25 cellular contexts compared by ENCODE assay signal in the genomic region with DNA sequence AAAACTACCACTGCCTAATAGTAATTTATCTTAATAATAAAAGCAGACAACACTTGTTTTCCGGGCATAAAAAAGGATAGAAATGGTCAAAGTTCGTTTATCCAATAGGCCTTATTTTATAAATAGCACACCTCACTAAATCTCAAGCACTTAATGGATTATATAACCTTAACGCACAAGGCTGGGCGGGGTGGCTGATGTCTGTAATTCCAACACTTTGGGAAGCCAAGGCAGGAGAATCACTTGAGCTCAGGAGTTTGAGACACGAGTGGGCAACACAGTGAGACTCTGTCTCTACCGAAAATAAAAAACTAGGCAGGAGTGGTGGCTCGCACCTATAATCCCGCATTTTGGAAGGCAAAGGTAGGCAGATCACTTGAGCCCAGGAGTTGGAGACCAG.
"Had no signal": no experiment of that assay in that cellular context is flagged by ENCODE, and none has a peak within 500 bp of the region (broad histone marks: within the 10 kb centered on the region; RNA-seq: fewer than 3 reads in every experiment).

No MANE protein-coding gene starts in this region.

- H3K4me3 Mint-ChIP-seq: effector memory CD8-positive, alpha-beta T cell; naive thymus-derived CD8-positive, alpha-beta T cell; nephron progenitor cell; stimulated activated memory B cell treated with anti-CD40 and anti-IgM and Interleukin-4, amounts not matched to agents 10 μg/mL and 1 μg/mL and 100 μg/mL, for 72 hours had no signal

- DNase-seq: cerebellar nuclear complex; cortex of kidney; effector memory CD8-positive, alpha-beta T cell; erythroblast; esophagus squamous epithelium; foreskin melanocyte; hypothalamus; immature natural killer cell; islet precursor cell; kidney glomerular epithelial cell; left ventricle myocardium superior; lower lobe of right lung; naive thymus-derived CD8-positive, alpha-beta T cell; nephron progenitor cell; occipital lobe; ovary; posterior cingulate gyrus; right lobe of liver; stimulated activated CD4-positive, alpha-beta T cell treated with anti-CD3 and anti-CD28 coated beads, Interleukin-2, amount 100 ng/mL, for 24 hours; stimulated activated CD4-positive, alpha-beta T cell treated with anti-CD3 and anti-CD28 coated beads, Interleukin-4, amount 100 ng/mL, for 24 hours; stimulated activated naive CD8-positive, alpha-beta T cell treated with anti-CD3 and anti-CD28 coated beads, Interleukin-15, Interleukin-2, amounts not matched to agents 100 U/mL and 50 U/mL, for 24 hours; transverse colon had no signal

- H3K36me3 ChIP-seq: ovary, thoracic aorta had no signal

- H3K4me3 ChIP-seq: esophagus squamous epithelium, lower lobe of right lung, ovary, right lobe of liver, smooth muscle cell, thoracic aorta, transverse colon had no signal

- H3K27ac Mint-ChIP-seq: stimulated activated memory B cell treated with anti-CD40 and anti-IgM and Interleukin-4, amounts not matched to agents 10 μg/mL and 1 μg/mL and 100 μg/mL, for 72 hours had no signal

- H3K9me3 Mint-ChIP-seq: effector memory CD8-positive, alpha-beta T cell; immature natural killer cell; naive thymus-derived CD8-positive, alpha-beta T cell; stimulated activated memory B cell treated with anti-CD40 and anti-IgM and Interleukin-4, amounts not matched to agents 10 μg/mL and 1 μg/mL and 100 μg/mL, for 72 hours had no signal

- ATAC-seq: effector memory CD8-positive, alpha-beta T cell; left ventricle myocardium superior; lower lobe of right lung; naive thymus-derived CD8-positive, alpha-beta T cell; stimulated activated memory B cell treated with anti-CD40 and anti-IgM and Interleukin-4, amounts not matched to agents 10 μg/mL and 1 μg/mL and 100 μg/mL, for 72 hours; stimulated activated naive CD8-positive, alpha-beta T cell treated with anti-CD3 and anti-CD28 coated beads, Interleukin-15, Interleukin-2, amounts not matched to agents 100 U/mL and 50 U/mL, for 24 hours had no signal

- H3K27ac ChIP-seq: esophagus squamous epithelium, lower lobe of right lung, ovary, thoracic aorta, transverse colon had no signal

- H3K9me3 ChIP-seq: esophagus squamous epithelium, lower lobe of right lung, ovary, right lobe of liver, thoracic aorta, transverse colon had no signal

- H3K27me3 ChIP-seq: esophagus squamous epithelium, ovary, right lobe of liver, transverse colon had no signal

- H3K27me3 Mint-ChIP-seq: effector memory CD8-positive, alpha-beta T cell; naive thymus-derived CD8-positive, alpha-beta T cell; stimulated activated memory B cell treated with anti-CD40 and anti-IgM and Interleukin-4, amounts not matched to agents 10 μg/mL and 1 μg/mL and 100 μg/mL, for 72 hours had no signal
